17 cellular contexts compared by ENCODE assay signal in genomic region chr13:110320645-110321044, GRCh38. TPM values are rescaled to one million over a fixed set of nuclear protein-coding genes. Genes with fewer than 3 reads are reported as not detected.
DNase-seq lines count a peak whose midpoint lies in the region; ATAC-seq and TF ChIP-seq lines count a peak whose summit lies in the region.
"Had no signal": no experiment of that assay in that cellular context is flagged by ENCODE, and none has a peak within 500 bp of the region (broad histone marks: within the 10 kb centered on the region; RNA-seq: fewer than 3 reads in every experiment).

No MANE protein-coding gene starts in this region.

- ATAC-seq in PC-3: no peak
- no peak for ATAC-seq in stimulated activated effector memory CD8-positive, alpha-beta T cell treated with anti-CD3 and anti-CD28 coated beads, Interleukin-12 subunit alpha, Interleukin-12 subunit beta, amount 100 ng/mL, for 72 hours
- ATAC-seq: left colon; natural killer cell treated with Interleukin-12 subunit alpha and Interleukin-12 subunit beta and Interleukin-15 and Interleukin-18, amount 100 ng/mL, for 72 hours had no signal

- POLR2A ChIA-PET in PC-3 (lab: Charles Lee; ENCODE audit: unreplicated experiment): no interaction called here

- H3F3A ChIP-seq in PC-3 (ENCODE audit: low read length, unreplicated experiment): no peaks in the 10 kb centered on the region

- DNase-seq in PC-3 (no peak), chondrocyte (ENCODE audit: low spot score) (no peak), mesothelial cell of epicardium (ENCODE audit: low spot score in 2 of 2, unreplicated experiment in 2 of 2) (no peak), thyroid gland (no peak), DMS153 (lab: John Stamatoyannopoulos, UW) (no peak), RPMI8226 (no peak)
- no peak for DNase-seq in stimulated activated effector memory CD8-positive, alpha-beta T cell treated with anti-CD3 and anti-CD28 coated beads, Interleukin-12 subunit alpha, Interleukin-12 subunit beta, amount 100 ng/mL, for 72 hours (ENCODE audit: low spot score in 2 of 2)
- DNase-seq: activated CD4-positive, alpha-beta T cell treated with anti-CD3 and anti-CD28 coated beads, Interleukin-2, amount 50 U/mL, for 48 hours; CD4-positive, CD25-positive, alpha-beta regulatory T cell; hippocampal formation; KBM-7; left colon; NCI-H1105 treated with DMSO at 0.1 percent for 48 hours; stimulated activated CD4-positive, alpha-beta T cell treated with anti-CD3 and anti-CD28 coated beads, Interleukin-4, amount 100 ng/mL, for 4 hours had no signal

- H3K27me3 ChIP-seq in PC-3 (ENCODE audit: low read length): no peaks in the 10 kb centered on the region
- H3K27me3 ChIP-seq in thyroid gland: no peaks in the 10 kb centered on the region

- peak overlapping the region; percentile 88 for H3K27ac ChIP-seq in PC-3 (ENCODE audit: low read length)
- H3K27ac ChIP-seq in thyroid gland: peak overlapping the region in 2 of 3 donors; percentile 69 to 86
- H3K27ac ChIP-seq: SK-N-MC had no signal

- H3K9me3 Mint-ChIP-seq in chondrocyte (ENCODE audit: low read depth) (no peaks in the 10 kb centered on the region), mesothelial cell of epicardium (peaks cover 6% of the 10 kb centered on the region)
- no peaks in the 10 kb centered on the region for H3K9me3 Mint-ChIP-seq in stimulated activated effector memory CD8-positive, alpha-beta T cell treated with anti-CD3 and anti-CD28 coated beads, Interleukin-12 subunit alpha, Interleukin-12 subunit beta, amount 100 ng/mL, for 72 hours
- H3K9me3 Mint-ChIP-seq: natural killer cell treated with Interleukin-12 subunit alpha and Interleukin-12 subunit beta and Interleukin-15 and Interleukin-18, amount 100 ng/mL, for 72 hours had no signal

- intact Hi-C loops in PC-3 (cut with micrococcal nuclease): loop anchor here (1.0 to 5.0 kb wide), 4 partner anchors 23 to 98 kb away; no protein-coding TSS in a partner anchor
- intact Hi-C loops in thyroid gland (cut with DNase I): no loop called here

- H3K36me3 Mint-ChIP-seq in chondrocyte (ENCODE audit: low read depth) (peaks cover 41% of the 10 kb centered on the region), mesothelial cell of epicardium (peaks cover 17% of the 10 kb centered on the region)
- no peaks in the 10 kb centered on the region for H3K36me3 Mint-ChIP-seq in stimulated activated effector memory CD8-positive, alpha-beta T cell treated with anti-CD3 and anti-CD28 coated beads, Interleukin-12 subunit alpha, Interleukin-12 subunit beta, amount 100 ng/mL, for 72 hours
- H3K36me3 Mint-ChIP-seq: CD4-positive, CD25-positive, alpha-beta regulatory T cell; natural killer cell treated with Interleukin-12 subunit alpha and Interleukin-12 subunit beta and Interleukin-15 and Interleukin-18, amount 100 ng/mL, for 72 hours had no signal

- H3K4me3 Mint-ChIP-seq in chondrocyte (ENCODE audit: unreplicated experiment): no peak overlapping the region
- no peak overlapping the region for H3K4me3 Mint-ChIP-seq in mesothelial cell of epicardium
- no peak overlapping the region for H3K4me3 Mint-ChIP-seq in stimulated activated effector memory CD8-positive, alpha-beta T cell treated with anti-CD3 and anti-CD28 coated beads, Interleukin-12 subunit alpha, Interleukin-12 subunit beta, amount 100 ng/mL, for 72 hours
- H3K4me3 Mint-ChIP-seq: activated T-helper 1 cell treated with anti-CD3 and anti-CD28 coated beads, Interleukin-12 subunit alpha, Interleukin-12 subunit beta, Interleukin-2, Interleukin-4 antibody, amounts not matched to agents 30 ng/mL and 10 ng/mL and 1 ng/mL, durations not matched to agents 14 hours and 24 hours and 36 hours; CD4-positive, CD25-positive, alpha-beta regulatory T cell; natural killer cell treated with Interleukin-12 subunit alpha and Interleukin-12 subunit beta and Interleukin-15 and Interleukin-18, amount 100 ng/mL, for 72 hours had no signal

- H3K27ac Mint-ChIP-seq in chondrocyte (ENCODE audit: unreplicated experiment) (peak overlapping the region; percentile 77), mesothelial cell of epicardium (peak overlapping the region; percentile 77)
- no peak overlapping the region for H3K27ac Mint-ChIP-seq in stimulated activated effector memory CD8-positive, alpha-beta T cell treated with anti-CD3 and anti-CD28 coated beads, Interleukin-12 subunit alpha, Interleukin-12 subunit beta, amount 100 ng/mL, for 72 hours
- H3K27ac Mint-ChIP-seq: activated T-helper 1 cell treated with anti-CD3 and anti-CD28 coated beads, Interleukin-12 subunit alpha, Interleukin-12 subunit beta, Interleukin-2, Interleukin-4 antibody, amounts not matched to agents 30 ng/mL and 10 ng/mL and 1 ng/mL, durations not matched to agents 14 hours and 24 hours and 36 hours; CD4-positive, CD25-positive, alpha-beta regulatory T cell; natural killer cell treated with Interleukin-12 subunit alpha and Interleukin-12 subunit beta and Interleukin-15 and Interleukin-18, amount 100 ng/mL, for 72 hours had no signal

- TF ChIP-seq CTCF in PC-3 (conservative IDR thresholded peaks at IDR 0.05; ENCODE audit: low read depth, low read length) (no peak), chondrocyte (IDR thresholded peaks at IDR 0.05) (no peak), mesothelial cell of epicardium (IDR thresholded peaks at IDR 0.05; ENCODE audit: unreplicated experiment) (no peak), thyroid gland (IDR thresholded peaks at IDR 0.05) (no peak)

- H4K20me1 ChIP-seq in PC-3 (ENCODE audit: low read length): 0 out of 2 replicates have a peak, but pooled peaks cover 3% of the 10 kb centered on the region

- BruUV-seq in PC-3 (replicated peaks; lab: Mats Ljungman, UMichigan): no TSS peak

- CTCF ChIA-PET in PC-3 (lab: Charles Lee): no interaction called here

- H3K4me3 ChIP-seq in PC-3 (ENCODE audit: low read length) (peak overlapping the region; percentile 50), thyroid gland (replicated peaks in 1 of 3) (no peak overlapping the region)
- H3K4me3 ChIP-seq: SK-N-MC had no signal

- peaks cover 93% of the 10 kb centered on the region for H3K4me1 Mint-ChIP-seq in chondrocyte (ENCODE audit: low read depth)
- peaks cover 42% of the 10 kb centered on the region for H3K4me1 Mint-ChIP-seq in mesothelial cell of epicardium
- no peaks in the 10 kb centered on the region for H3K4me1 Mint-ChIP-seq in stimulated activated effector memory CD8-positive, alpha-beta T cell treated with anti-CD3 and anti-CD28 coated beads, Interleukin-12 subunit alpha, Interleukin-12 subunit beta, amount 100 ng/mL, for 72 hours
- H3K4me1 Mint-ChIP-seq: CD4-positive, CD25-positive, alpha-beta regulatory T cell had no signal

- TF ChIP-seq POLR2A in thyroid gland (IDR thresholded peaks at IDR 0.05): no peak

- H3K9me2 ChIP-seq in PC-3 (replicated peaks; ENCODE audit: low read length): no peaks in the 10 kb centered on the region

- H3K27me3 Mint-ChIP-seq in chondrocyte (ENCODE audit: low read depth): no peaks in the 10 kb centered on the region
- H3K27me3 Mint-ChIP-seq in mesothelial cell of epicardium (ENCODE audit: low read depth): no peaks in the 10 kb centered on the region

- H3K36me3 ChIP-seq in PC-3 (ENCODE audit: low read depth, low read length) (no peaks in the 10 kb centered on the region), thyroid gland (no peaks in the 10 kb centered on the region)

- H3K79me2 ChIP-seq in PC-3 (ENCODE audit: low read length): peaks cover 45% of the 10 kb centered on the region

- H3K4me2 ChIP-seq in PC-3 (ENCODE audit: low read length): peak overlapping the region; percentile 79

- WGBS in thyroid gland, 2 donors: 19% methylated on average over 2 of the region's 2 CpGs

- H2AFZ ChIP-seq in PC-3 (ENCODE audit: low read length): no peak overlapping the region

- H3K9me3 ChIP-seq in PC-3 (ENCODE audit: low read length): no peaks in the 10 kb centered on the region
- H3K9me3 ChIP-seq in thyroid gland: no peaks in the 10 kb centered on the region

- H3K4me1 ChIP-seq in PC-3 (ENCODE audit: insufficient read depth, low read length) (peaks cover 37% of the 10 kb centered on the region), thyroid gland (peaks cover 86 to 99% of the 10 kb centered on the region in 2 donors)

- H3K9ac ChIP-seq in PC-3 (ENCODE audit: low read length): peak overlapping the region; percentile 59; the same call in 1 of the 2 replicates

RNA-seq across cellular contexts. Expression of gene COL4A2, which starts 13.6 kb away (rescaled TPM):
- 74.5 and 127 TPM in 2 replicates for total RNA-seq in PC-3 (2014; rRNA removed)
- total RNA-seq in chondrocyte: 1,370 to 2,411 TPM (median 2,366 TPM) in 3 replicates
- 432 to 469 TPM (median 449 TPM) in 3 replicates for total RNA-seq in mesothelial cell of epicardium
- total RNA-seq in thyroid gland: 100 to 1,000 TPM in 3 of 4 donors, 10 to 100 TPM in 1; 97.6 to 193 (median 131) TPM
- total RNA-seq: activated T-helper 1 cell treated with anti-CD3 and anti-CD28 coated beads, Interleukin-12 subunit alpha, Interleukin-12 subunit beta, Interleukin-2, Interleukin-4 antibody, amounts not matched to agents 30 ng/mL and 10 ng/mL and 1 ng/mL, durations not matched to agents 14 hours and 24 hours and 36 hours; CD4-positive, CD25-positive, alpha-beta regulatory T cell; natural killer cell treated with Interleukin-12 subunit alpha and Interleukin-12 subunit beta and Interleukin-15 and Interleukin-18, amount 100 ng/mL, for 72 hours had no signal

RNA-seq across cellular contexts. Expression of gene COL4A1, which starts 13.7 kb away (rescaled TPM):
- total RNA-seq in PC-3 (2014; rRNA removed) (35.7 and 48.7 TPM in 2 replicates), chondrocyte (2,319 to 5,210 TPM (median 5,209 TPM) in 3 replicates), mesothelial cell of epicardium (341 to 362 TPM (median 347 TPM) in 3 replicates), thyroid gland (100 to 1,000 TPM in 2 of 4 donors, 10 to 100 TPM in 2; 71.3 to 161 (median 112) TPM)
- total RNA-seq: activated T-helper 1 cell treated with anti-CD3 and anti-CD28 coated beads, Interleukin-12 subunit alpha, Interleukin-12 subunit beta, Interleukin-2, Interleukin-4 antibody, amounts not matched to agents 30 ng/mL and 10 ng/mL and 1 ng/mL, durations not matched to agents 14 hours and 24 hours and 36 hours; CD4-positive, CD25-positive, alpha-beta regulatory T cell; natural killer cell treated with Interleukin-12 subunit alpha and Interleukin-12 subunit beta and Interleukin-15 and Interleukin-18, amount 100 ng/mL, for 72 hours had no signal
